ENCODE assay signal across 2 cellular contexts in the genomic region with DNA sequence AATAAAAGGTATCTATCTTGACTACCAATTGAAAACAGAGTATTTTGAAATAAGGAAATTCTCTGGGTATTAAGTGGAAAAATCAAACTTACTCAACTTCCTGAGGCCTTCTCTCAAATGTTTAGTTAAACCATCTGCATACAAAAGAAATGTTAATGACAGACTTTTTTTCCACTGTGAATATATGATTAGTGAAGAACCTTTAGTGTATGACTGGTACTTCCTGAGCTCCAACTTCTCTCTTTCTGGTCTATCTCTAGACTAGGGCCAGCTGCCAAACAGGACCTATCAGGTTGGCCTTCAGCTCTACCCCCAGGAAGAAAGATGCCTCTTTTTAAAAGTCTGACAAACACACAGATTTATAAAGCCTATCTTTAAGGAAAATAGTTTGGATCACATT.
TF ChIP-seq lines count a peak whose summit lies in the region.

No MANE protein-coding gene starts in this region.

TF ChIP-seq in SK-N-SH, 30 proteins besides CTCF, POLR2A, EP300 and RAD21:
- TF ChIP-seq SMC3 (IDR thresholded peaks at IDR 0.05; ENCODE audit: low read depth, low read length), result no peak
- peak; percentile 43 for TF ChIP-seq TCF12 (IDR thresholded peaks at IDR 0.05)

TF ChIP-seq in endothelial cell of umbilical vein, 7 proteins besides CTCF, POLR2A, EP300 and RAD21:
- peak; percentile 80 for TF ChIP-seq FOS (IDR thresholded peaks at IDR 0.05; ENCODE audit: borderline replicate concordance, insufficient read depth, low read length)
- TF ChIP-seq, protein P1, sequence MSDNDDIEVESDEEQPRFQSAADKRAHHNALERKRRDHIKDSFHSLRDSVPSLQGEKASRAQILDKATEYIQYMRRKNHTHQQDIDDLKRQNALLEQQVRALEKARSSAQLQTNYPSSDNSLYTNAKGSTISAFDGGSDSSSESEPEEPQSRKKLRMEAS (IDR thresholded peaks at IDR 0.05; ENCODE audit: insufficient read depth, insufficient read length), result no peak
- peak; percentile 65 for TF ChIP-seq GATA2 (IDR thresholded peaks at IDR 0.05; ENCODE audit: insufficient read depth, insufficient read length, low read depth, low read length)
- no peak for TF ChIP-seq MYC (IDR thresholded peaks at IDR 0.05; ENCODE audit: low read depth, low read length)
- TF ChIP-seq POLR2AphosphoS5 (IDR thresholded peaks at IDR 0.05; ENCODE audit: insufficient read depth, low read depth, low read length), result peak; percentile 42
- TF ChIP-seq JUN (IDR thresholded peaks at IDR 0.05; ENCODE audit: borderline replicate concordance, insufficient read depth, insufficient read length, low read depth), result peak; percentile 46
- TF ChIP-seq EZH2 (IDR thresholded peaks at IDR 0.05; ENCODE audit: borderline replicate concordance, low read depth, low read length, severe bottlenecking), result no peak
